ENCODE assay signal across 18 cellular contexts in the genomic region with DNA sequence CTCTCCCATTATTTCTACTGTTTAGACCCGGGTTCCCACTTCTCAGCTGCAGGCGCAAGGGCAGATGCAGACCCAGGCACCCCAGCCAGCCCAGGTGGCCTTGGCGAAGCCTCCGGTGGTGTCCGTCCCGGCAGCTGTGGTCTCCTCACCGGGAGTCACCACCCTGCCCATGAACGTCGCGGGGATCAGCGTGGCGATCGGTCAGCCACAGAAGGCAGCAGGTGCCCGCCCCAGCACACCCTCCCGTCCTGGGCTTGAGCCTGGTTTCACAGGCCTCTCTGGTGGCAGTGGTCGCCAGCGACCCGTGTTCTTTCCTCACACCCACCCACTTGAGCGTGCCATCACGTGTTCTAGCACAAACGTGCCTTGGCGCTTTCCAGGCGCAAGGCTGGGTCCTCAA.
A peak's percentile ranks its signal among the peaks of the same experiment; 100 is the strongest.
DNase-seq lines count a peak whose midpoint lies in the region; ATAC-seq and TF ChIP-seq lines count a peak whose summit lies in the region.
"Had no signal": no experiment of that assay in that cellular context is flagged by ENCODE, and none has a peak within 500 bp of the region (broad histone marks: within the 10 kb centered on the region; RNA-seq: fewer than 3 reads in every experiment).

No MANE protein-coding gene starts in this region.

- no peaks in the 10 kb centered on the region for H3F3A ChIP-seq in neural progenitor cell (ENCODE audit: low read depth)

- H2AFZ ChIP-seq in neural progenitor cell (replicated peaks), result no peak overlapping the region

- H3K36me3 Mint-ChIP-seq in T-helper 2 cell treated with Interferon-gamma antibody and Interleukin-4, amounts not matched to agents 5 μg/mL and 100 μg/mL, for 36 hours (ENCODE audit: low read depth), result peaks cover 39% of the 10 kb centered on the region
- H3K36me3 Mint-ChIP-seq in IgD-negative memory B cell (peaks cover 8% of the 10 kb centered on the region), naive B cell (peaks cover 6 to 11% of the 10 kb centered on the region in 2 donors), neural progenitor cell (peaks cover 23% of the 10 kb centered on the region), mesothelial cell of epicardium (peaks cover 32% of the 10 kb centered on the region)
- peaks cover 68% of the 10 kb centered on the region for H3K36me3 Mint-ChIP-seq in activated T-helper 2 cell treated with anti-CD3 and anti-CD28 coated beads, Interferon-gamma antibody, Interleukin-2, Interleukin-4, amounts not matched to agents 10 μg/mL and 5 μg/mL and 100 μg/mL, durations not matched to agents 14 hours and 24 hours and 36 hours (ENCODE audit: low read depth)

- no peak overlapping the region for H3K4me2 ChIP-seq in neural progenitor cell
- H3K4me2 ChIP-seq: KMS-11 had no signal

- no peak overlapping the region for H3K9ac ChIP-seq in neural progenitor cell
- H3K9ac ChIP-seq: KMS-11 had no signal

- H4K20me1 ChIP-seq in neural progenitor cell (ENCODE audit: low read depth), result no peaks in the 10 kb centered on the region

- H3K4me1 ChIP-seq in neural progenitor cell, result no peaks in the 10 kb centered on the region
- H3K4me1 ChIP-seq: esophagus squamous epithelium had no signal

- H3K27ac Mint-ChIP-seq in T-helper 2 cell treated with Interferon-gamma antibody and Interleukin-4, amounts not matched to agents 5 μg/mL and 100 μg/mL, for 36 hours, result no peak overlapping the region
- H3K27ac Mint-ChIP-seq in IgD-negative memory B cell (peak overlapping the region; percentile 60 to 87 (median 65)), naive B cell (peak overlapping the region in 4 of 6 donors; percentile 78 to 97 (median 93)), neural progenitor cell (no peak overlapping the region), mesothelial cell of epicardium (no peak overlapping the region)
- peak overlapping the region; percentile 73 for H3K27ac Mint-ChIP-seq in activated T-helper 2 cell treated with anti-CD3 and anti-CD28 coated beads, Interferon-gamma antibody, Interleukin-2, Interleukin-4, amounts not matched to agents 10 μg/mL and 5 μg/mL and 100 μg/mL, durations not matched to agents 14 hours and 24 hours and 36 hours

- H3K9me3 Mint-ChIP-seq in T-helper 2 cell treated with Interferon-gamma antibody and Interleukin-4, amounts not matched to agents 5 μg/mL and 100 μg/mL, for 36 hours, result no peaks in the 10 kb centered on the region
- H3K9me3 Mint-ChIP-seq in IgD-negative memory B cell, result no peaks in the 10 kb centered on the region
- H3K9me3 Mint-ChIP-seq in activated T-helper 2 cell treated with anti-CD3 and anti-CD28 coated beads, Interferon-gamma antibody, Interleukin-2, Interleukin-4, amounts not matched to agents 10 μg/mL and 5 μg/mL and 100 μg/mL, durations not matched to agents 14 hours and 24 hours and 36 hours, result no peaks in the 10 kb centered on the region
- H3K9me3 Mint-ChIP-seq in naive B cell, result no peaks in the 10 kb centered on the region
- H3K9me3 Mint-ChIP-seq in neural progenitor cell, result no peaks in the 10 kb centered on the region
- H3K9me3 Mint-ChIP-seq in mesothelial cell of epicardium, result no peaks in the 10 kb centered on the region

- H3K4me1 Mint-ChIP-seq in T-helper 2 cell treated with Interferon-gamma antibody and Interleukin-4, amounts not matched to agents 5 μg/mL and 100 μg/mL, for 36 hours (ENCODE audit: low read depth), result peaks cover 15% of the 10 kb centered on the region
- peaks cover 32 to 52% (median 41%) of the 10 kb centered on the region in 3 donors for H3K4me1 Mint-ChIP-seq in IgD-negative memory B cell
- peaks cover 19% of the 10 kb centered on the region for H3K4me1 Mint-ChIP-seq in activated T-helper 2 cell treated with anti-CD3 and anti-CD28 coated beads, Interferon-gamma antibody, Interleukin-2, Interleukin-4, amounts not matched to agents 10 μg/mL and 5 μg/mL and 100 μg/mL, durations not matched to agents 14 hours and 24 hours and 36 hours (ENCODE audit: low read depth)
- H3K4me1 Mint-ChIP-seq in naive B cell, result peaks cover 59 to 81% (median 80%) of the 10 kb centered on the region in 3 donors
- peaks cover 12% of the 10 kb centered on the region for H3K4me1 Mint-ChIP-seq in neural progenitor cell
- no peaks in the 10 kb centered on the region for H3K4me1 Mint-ChIP-seq in mesothelial cell of epicardium

- no peaks in the 10 kb centered on the region for H3K36me3 ChIP-seq in neural progenitor cell

- no peak for TF ChIP-seq CTCF in neural progenitor cell (IDR thresholded peaks at IDR 0.05)
- no peak for TF ChIP-seq CTCF in mesothelial cell of epicardium (IDR thresholded peaks at IDR 0.05; ENCODE audit: unreplicated experiment)

- no peaks in the 10 kb centered on the region for H3K9me3 ChIP-seq in neural progenitor cell (ENCODE audit: low read depth)
- H3K9me3 ChIP-seq: esophagus squamous epithelium had no signal

- H3K4me3 Mint-ChIP-seq in T-helper 2 cell treated with Interferon-gamma antibody and Interleukin-4, amounts not matched to agents 5 μg/mL and 100 μg/mL, for 36 hours, result peak overlapping the region; percentile 74
- H3K4me3 Mint-ChIP-seq in IgD-negative memory B cell, result peak overlapping the region in 3 of 4 donors; percentile 65 to 86 (median 70)
- peak overlapping the region; percentile 43 for H3K4me3 Mint-ChIP-seq in activated T-helper 2 cell treated with anti-CD3 and anti-CD28 coated beads, Interferon-gamma antibody, Interleukin-2, Interleukin-4, amounts not matched to agents 10 μg/mL and 5 μg/mL and 100 μg/mL, durations not matched to agents 14 hours and 24 hours and 36 hours (ENCODE audit: low read depth)
- H3K4me3 Mint-ChIP-seq in naive B cell, result peak overlapping the region; percentile 70 to 97 (median 82)
- H3K4me3 Mint-ChIP-seq in neural progenitor cell, result no peak overlapping the region
- H3K4me3 Mint-ChIP-seq in mesothelial cell of epicardium, result no peak overlapping the region

- intact Hi-C loops in activated T-helper 2 cell treated with anti-CD3 and anti-CD28 coated beads, Interferon-gamma antibody, Interleukin-2, Interleukin-4, amounts not matched to agents 10 μg/mL and 5 μg/mL and 100 μg/mL, durations not matched to agents 14 hours and 24 hours and 36 hours (cut with micrococcal nuclease), result no loop called here
- intact Hi-C loops in left cardiac atrium (cut with DNase I), result no loop called here

- H3K79me2 ChIP-seq in neural progenitor cell (ENCODE audit: low read depth), result no peaks in the 10 kb centered on the region

- DNase-seq in T-helper 2 cell treated with Interferon-gamma antibody and Interleukin-4, amounts not matched to agents 5 μg/mL and 100 μg/mL, for 36 hours (ENCODE audit: low spot score), result no peak
- DNase-seq in T-helper 2 cell (no peak), naive B cell (no peak), neural progenitor cell (ENCODE audit: low spot score) (no peak), mesothelial cell of epicardium (ENCODE audit: low spot score in 2 of 2, unreplicated experiment in 2 of 2) (no peak), left cardiac atrium (no peak)
- DNase-seq in activated T-helper 2 cell treated with anti-CD3 and anti-CD28 coated beads, Interferon-gamma antibody, Interleukin-2, Interleukin-4, amounts not matched to agents 10 μg/mL and 5 μg/mL and 100 μg/mL, durations not matched to agents 14 hours and 24 hours and 36 hours (ENCODE audit: low spot score), result no peak
- DNase-seq: C1 segment of cervical spinal cord, DMS79, dorsolateral prefrontal cortex, esophagus squamous epithelium, H7, mammary epithelial cell, NCI-H1105 treated with DMSO at 0.1 percent for 48 hours, NCI-H2171 had no signal

- no peaks in the 10 kb centered on the region for H3K27me3 ChIP-seq in neural progenitor cell
- H3K27me3 ChIP-seq: dorsolateral prefrontal cortex, esophagus squamous epithelium had no signal

- H3K27ac ChIP-seq in neural progenitor cell, result no peak overlapping the region
- H3K27ac ChIP-seq: 22Rv1, dorsolateral prefrontal cortex, esophagus squamous epithelium, KMS-11 had no signal

- ATAC-seq in naive B cell (ENCODE audit: low read depth in 2 of 2) (no peak), left cardiac atrium (no peak)

- H3K4me3 ChIP-seq in neural progenitor cell, result no peak overlapping the region
- H3K4me3 ChIP-seq: dorsolateral prefrontal cortex, esophagus squamous epithelium had no signal

- H3K27me3 Mint-ChIP-seq in T-helper 2 cell treated with Interferon-gamma antibody and Interleukin-4, amounts not matched to agents 5 μg/mL and 100 μg/mL, for 36 hours (ENCODE audit: low read depth), result no peaks in the 10 kb centered on the region
- H3K27me3 Mint-ChIP-seq in IgD-negative memory B cell, result no peaks in the 10 kb centered on the region
- H3K27me3 Mint-ChIP-seq in activated T-helper 2 cell treated with anti-CD3 and anti-CD28 coated beads, Interferon-gamma antibody, Interleukin-2, Interleukin-4, amounts not matched to agents 10 μg/mL and 5 μg/mL and 100 μg/mL, durations not matched to agents 14 hours and 24 hours and 36 hours (ENCODE audit: low read depth), result no peaks in the 10 kb centered on the region
- H3K27me3 Mint-ChIP-seq in naive B cell, result no peaks in the 10 kb centered on the region
- H3K27me3 Mint-ChIP-seq in neural progenitor cell (ENCODE audit: insufficient read depth, low read depth), result peaks cover 3% of the 10 kb centered on the region
- no peaks in the 10 kb centered on the region for H3K27me3 Mint-ChIP-seq in mesothelial cell of epicardium (ENCODE audit: low read depth)

Comparison
In these comparisons a context has a peak if more than half of its experiments do, and no peak if none do; other contexts are left out.
1. H3K27ac Mint-ChIP-seq: peak in IgD-negative memory B cell (3 of 3), activated T-helper 2 cell treated with anti-CD3 and anti-CD28 coated beads, Interferon-gamma antibody, Interleukin-2, Interleukin-4, amounts not matched to agents 10 μg/mL and 5 μg/mL and 100 μg/mL, durations not matched to agents 14 hours and 24 hours and 36 hours (single experiment) and naive B cell (4 of 6); none in T-helper 2 cell treated with Interferon-gamma antibody and Interleukin-4, amounts not matched to agents 5 μg/mL and 100 μg/mL, for 36 hours (single experiment), neural progenitor cell (single experiment) and mesothelial cell of epicardium (single experiment).
2. H3K4me3 Mint-ChIP-seq: peak in T-helper 2 cell treated with Interferon-gamma antibody and Interleukin-4, amounts not matched to agents 5 μg/mL and 100 μg/mL, for 36 hours (single experiment), IgD-negative memory B cell (3 of 4), activated T-helper 2 cell treated with anti-CD3 and anti-CD28 coated beads, Interferon-gamma antibody, Interleukin-2, Interleukin-4, amounts not matched to agents 10 μg/mL and 5 μg/mL and 100 μg/mL, durations not matched to agents 14 hours and 24 hours and 36 hours (single experiment) and naive B cell (8 of 8); none in neural progenitor cell (single experiment) and mesothelial cell of epicardium (single experiment).